In the genomic region with DNA sequence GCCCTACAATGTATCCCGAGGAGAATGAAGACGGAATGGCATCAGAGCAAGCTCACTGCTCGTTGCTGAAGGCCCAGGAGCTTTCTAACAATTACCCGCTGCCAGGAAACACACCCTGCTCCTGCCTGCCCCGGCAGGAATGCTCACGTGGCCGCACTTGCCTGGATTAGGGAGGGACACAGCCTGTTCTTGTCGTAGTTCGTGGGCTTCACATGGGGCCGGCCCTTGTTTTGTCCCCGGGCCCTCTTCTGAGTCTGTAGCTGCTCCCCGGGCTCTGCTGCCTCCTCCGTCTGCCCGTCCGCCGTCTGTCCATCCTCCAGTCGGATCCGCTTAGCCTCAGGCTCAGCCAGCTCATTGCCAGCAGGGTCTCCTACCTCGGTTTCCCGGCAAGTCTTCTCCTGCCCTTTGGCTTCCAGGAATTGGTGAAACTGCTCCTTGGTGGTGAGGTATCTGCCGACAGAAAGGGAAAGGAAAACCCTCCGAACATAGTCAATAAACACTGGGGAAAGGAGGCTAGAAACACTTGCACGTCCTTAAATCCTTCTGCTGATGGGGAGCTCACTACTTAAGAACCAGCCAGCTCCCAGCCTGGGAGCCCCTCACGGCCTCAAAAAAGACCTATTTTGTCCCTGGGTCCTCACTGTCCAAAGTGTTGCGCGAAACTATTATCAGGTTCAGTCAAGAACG, we compare ENCODE assay signal across 8 cellular contexts. TPM values are rescaled to one million over a fixed set of nuclear protein-coding genes. Genes with fewer than 3 reads are reported as not detected.
DNase-seq lines count a peak whose midpoint lies in the region; ATAC-seq and TF ChIP-seq lines count a peak whose summit lies in the region.

No MANE protein-coding gene starts in this region.

- H3K27me3 ChIP-seq in rectal smooth muscle tissue (ENCODE audit: control insufficient read depth, insufficient read depth, low read length): peaks cover 4% of the 10 kb centered on the region

- peak overlapping the region; percentile 95 for H3K27ac ChIP-seq in rectal smooth muscle tissue (ENCODE audit: low read depth, low read length)

- ATAC-seq in T-cell (replicated peaks in 1 of 4): no peak
- ATAC-seq in GM19035 (IDR thresholded peaks at IDR 0.05; ENCODE audit: unreplicated experiment): no peak
- no peak for ATAC-seq in HG02798 (IDR thresholded peaks at IDR 0.05; ENCODE audit: poor library complexity, unreplicated experiment)

- POLR2A ChIA-PET in T-cell (lab: Charles Lee) (interaction anchor here in 1 of 2 donors (0.6 kb wide), 1 partner anchor 81 kb away, joined by 3 read pairs; no protein-coding TSS in a partner anchor), HEK293T (lab: Yijun Ruan, JAX) (interaction anchor here (0.9 to 2.5 kb wide), 4 partner anchors 14 to 154 kb away, joined by 3 to 14 read pairs (median 8); a partner anchor contains a TSS)

- peak overlapping the region; percentile 100 for H3K27ac Mint-ChIP-seq in T-cell

- H3K4me1 ChIP-seq in rectal smooth muscle tissue (ENCODE audit: control insufficient read depth, insufficient read depth, low read length): peaks cover 4% of the 10 kb centered on the region

- peak overlapping the region; percentile 74 for H3K4me3 ChIP-seq in GM08714 (ENCODE audit: low read length)
- peak overlapping the region; percentile 98 for H3K4me3 ChIP-seq in fibroblast of pulmonary artery (replicated peaks; ENCODE audit: low read depth, low read length)
- H3K4me3 ChIP-seq in rectal smooth muscle tissue (ENCODE audit: low read length): peak overlapping the region; percentile 92

- TF ChIP-seq CTCF in fibroblast of pulmonary artery (IDR thresholded peaks at IDR 0.05; ENCODE audit: low read length, missing control alignments): no peak

- H3K4me1 Mint-ChIP-seq in T-cell: peaks cover 10 to 20% (median 17%) of the 10 kb centered on the region in 3 donors

- H3K36me3 ChIP-seq in rectal smooth muscle tissue (ENCODE audit: control insufficient read depth, insufficient read depth, low read length): peaks cover 27% of the 10 kb centered on the region

- CTCF ChIA-PET in T-cell (lab: Charles Lee): interaction anchor here in 1 of 2 donors (0.7 to 2.3 kb wide), 2 partner anchors 14 to 38 kb away, joined by 3 to 13 read pairs; no protein-coding TSS in a partner anchor
- CTCF ChIA-PET in HEK293T (lab: Yijun Ruan, JAX): interaction anchor here (0.9 to 1.2 kb wide), 2 partner anchors 15 to 103 kb away, joined by 3 to 4 read pairs; no protein-coding TSS in a partner anchor

- H3K9me3 Mint-ChIP-seq in T-cell: no peaks in the 10 kb centered on the region

- no peak overlapping the region for H3K9ac ChIP-seq in rectal smooth muscle tissue (ENCODE audit: low read length)

- no peak for DNase-seq in T-cell
- DNase-seq in fibroblast of pulmonary artery (ENCODE audit: low read depth): no peak
- no peak for DNase-seq in HEK293T (ENCODE audit: extremely low spot score)
- no peak for DNase-seq in stimulated activated CD4-positive, alpha-beta T cell treated with anti-CD3 and anti-CD28 coated beads, Interleukin-1b, Interleukin-23, amount 100 ng/mL, for 48 hours

- H3K27me3 Mint-ChIP-seq in T-cell: peaks cover 0 to 3% of the 10 kb centered on the region in 2 donors

- H3K36me3 Mint-ChIP-seq in T-cell: peaks cover 32% of the 10 kb centered on the region

- peak overlapping the region; percentile 94 to 100 (median 100) for H3K4me3 Mint-ChIP-seq in T-cell

TF ChIP-seq in HEK293T, 16 proteins besides CTCF, POLR2A, EP300 and RAD21:
- TF ChIP-seq ARNT (IDR thresholded peaks at IDR 0.05): no peak
- TF ChIP-seq FOXA1 (IDR thresholded peaks at IDR 0.05): no peak
- TF ChIP-seq HDGF (IDR thresholded peaks at IDR 0.05; ENCODE audit: borderline replicate concordance): no peak
- no peak for TF ChIP-seq TARDBP (IDR thresholded peaks at IDR 0.05)
- no peak for TF ChIP-seq L3MBTL2 (conservative IDR thresholded peaks at IDR 0.05)
- no peak for TF ChIP-seq BHLHE40 (IDR thresholded peaks at IDR 0.05; ENCODE audit: borderline replicate concordance)
- no peak for TF ChIP-seq CTBP1 (IDR thresholded peaks at IDR 0.05; ENCODE audit: borderline replicate concordance)
- TF ChIP-seq FOXM1 (IDR thresholded peaks at IDR 0.05; ENCODE audit: borderline replicate concordance): no peak
- no peak for TF ChIP-seq NFRKB (IDR thresholded peaks at IDR 0.05)
- no peak for TF ChIP-seq ZNF384 (IDR thresholded peaks at IDR 0.05)
- TF ChIP-seq FOXK2 (IDR thresholded peaks at IDR 0.05): no peak
- TF ChIP-seq, protein P1, sequence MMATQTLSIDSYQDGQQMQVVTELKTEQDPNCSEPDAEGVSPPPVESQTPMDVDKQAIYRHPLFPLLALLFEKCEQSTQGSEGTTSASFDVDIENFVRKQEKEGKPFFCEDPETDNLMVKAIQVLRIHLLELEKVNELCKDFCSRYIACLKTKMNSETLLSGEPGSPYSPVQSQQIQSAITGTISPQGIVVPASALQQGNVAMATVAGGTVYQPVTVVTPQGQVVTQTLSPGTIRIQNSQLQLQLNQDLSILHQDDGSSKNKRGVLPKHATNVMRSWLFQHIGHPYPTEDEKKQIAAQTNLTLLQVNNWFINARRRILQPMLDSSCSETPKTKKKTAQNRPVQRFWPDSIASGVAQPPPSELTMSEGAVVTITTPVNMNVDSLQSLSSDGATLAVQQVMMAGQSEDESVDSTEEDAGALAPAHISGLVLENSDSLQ (IDR thresholded peaks at IDR 0.05): no peak
- TF ChIP-seq SP1 (IDR thresholded peaks at IDR 0.05): no peak
- TF ChIP-seq SUZ12 (IDR thresholded peaks at IDR 0.05): no peak
- no peak; the same call in 1 of the 2 replicates for TF ChIP-seq ELF4 (IDR thresholded peaks at IDR 0.05)

RNA-seq across cellular contexts. Expression of a gene that starts 0.9 kb away (rescaled TPM):
- 100 to 1,000 TPM in 2 of 5 donors, 10 to 100 TPM in 3; 69.9 to 153 (median 98.3) TPM for total RNA-seq in T-cell

RNA-seq across cellular contexts. Expression of a gene that starts 5.5 kb away (rescaled TPM):
- 1 to 10 TPM; 4.7 to 6.0 (median 5.5) TPM for total RNA-seq in T-cell

RNA-seq across cellular contexts. Expression of a gene that starts 14.8 kb away (rescaled TPM):
- 1 to 10 TPM in 2 of 5 donors, under 1 TPM in 1, not detected in 2; 0.59 to 2.0 (median 1.6) TPM for total RNA-seq in T-cell

RNA-seq across cellular contexts. Expression of a gene that starts 49.5 kb away (rescaled TPM):
- under 1 TPM in 3 of 5 donors, not detected in 2; 0.15 to 0.79 (median 0.35) TPM for total RNA-seq in T-cell
